Comparison of ENCODE assay signal across 1 cellular context in the genomic region with DNA sequence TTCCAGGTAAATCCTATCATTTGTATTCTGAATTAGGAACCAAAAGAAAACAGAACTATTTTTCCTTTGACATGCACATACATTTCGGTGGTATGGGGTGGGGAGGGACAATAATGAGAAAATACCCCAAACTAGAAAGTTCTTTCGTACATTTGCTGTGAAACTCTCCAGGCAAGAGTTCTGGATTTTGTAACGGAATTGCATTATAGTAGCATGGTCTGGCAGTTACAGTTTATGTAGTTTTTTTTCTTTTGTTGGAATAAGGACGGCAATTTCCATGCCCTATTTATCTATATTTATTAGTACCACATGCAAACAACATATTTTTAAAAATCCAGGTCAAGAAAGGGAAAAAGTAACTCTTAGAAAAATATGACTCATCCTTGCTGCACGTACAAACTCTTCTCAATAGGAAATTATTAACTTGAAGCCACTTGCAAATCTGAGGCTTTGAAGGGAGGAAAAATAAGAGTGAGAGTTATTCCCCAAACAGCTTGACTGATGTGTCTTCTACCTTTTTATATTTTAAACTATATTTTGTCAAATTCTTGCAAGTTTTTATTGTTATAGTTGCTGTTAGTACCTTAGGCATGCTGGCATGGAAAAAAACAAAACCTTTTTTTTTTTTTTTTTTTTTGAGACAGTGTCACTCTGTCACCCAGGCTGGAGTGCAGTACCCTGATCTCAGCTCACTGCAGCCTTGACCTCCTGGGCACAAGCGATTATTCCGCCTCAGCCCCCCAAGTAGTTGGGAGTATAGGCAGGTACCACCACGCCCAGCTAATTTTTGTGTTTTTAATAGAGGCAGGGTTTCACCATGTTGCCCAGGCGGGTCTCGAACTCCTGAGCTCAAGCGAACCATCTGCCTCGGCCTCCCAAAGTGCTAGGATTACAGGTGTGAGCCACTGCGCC.
TF ChIP-seq lines count a peak whose summit lies in the region.

No MANE protein-coding gene starts in this region.

TF ChIP-seq in GM23338, 12 proteins besides CTCF, POLR2A, EP300 and RAD21 (continued from another document):
- no peak for TF ChIP-seq ZNF462 (CRISPR knock-in tag; IDR thresholded peaks at IDR 0.05)
- TF ChIP-seq, protein P1, sequence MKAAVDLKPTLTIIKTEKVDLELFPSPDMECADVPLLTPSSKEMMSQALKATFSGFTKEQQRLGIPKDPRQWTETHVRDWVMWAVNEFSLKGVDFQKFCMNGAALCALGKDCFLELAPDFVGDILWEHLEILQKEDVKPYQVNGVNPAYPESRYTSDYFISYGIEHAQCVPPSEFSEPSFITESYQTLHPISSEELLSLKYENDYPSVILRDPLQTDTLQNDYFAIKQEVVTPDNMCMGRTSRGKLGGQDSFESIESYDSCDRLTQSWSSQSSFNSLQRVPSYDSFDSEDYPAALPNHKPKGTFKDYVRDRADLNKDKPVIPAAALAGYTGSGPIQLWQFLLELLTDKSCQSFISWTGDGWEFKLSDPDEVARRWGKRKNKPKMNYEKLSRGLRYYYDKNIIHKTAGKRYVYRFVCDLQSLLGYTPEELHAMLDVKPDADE (IDR thresholded peaks at IDR 0.05): no peak
- TF ChIP-seq EZH2 (IDR thresholded peaks at IDR 0.05; ENCODE audit: low read depth, unreplicated experiment): no peak
